ENCODE assay signal across 8 cellular contexts in the genomic region with DNA sequence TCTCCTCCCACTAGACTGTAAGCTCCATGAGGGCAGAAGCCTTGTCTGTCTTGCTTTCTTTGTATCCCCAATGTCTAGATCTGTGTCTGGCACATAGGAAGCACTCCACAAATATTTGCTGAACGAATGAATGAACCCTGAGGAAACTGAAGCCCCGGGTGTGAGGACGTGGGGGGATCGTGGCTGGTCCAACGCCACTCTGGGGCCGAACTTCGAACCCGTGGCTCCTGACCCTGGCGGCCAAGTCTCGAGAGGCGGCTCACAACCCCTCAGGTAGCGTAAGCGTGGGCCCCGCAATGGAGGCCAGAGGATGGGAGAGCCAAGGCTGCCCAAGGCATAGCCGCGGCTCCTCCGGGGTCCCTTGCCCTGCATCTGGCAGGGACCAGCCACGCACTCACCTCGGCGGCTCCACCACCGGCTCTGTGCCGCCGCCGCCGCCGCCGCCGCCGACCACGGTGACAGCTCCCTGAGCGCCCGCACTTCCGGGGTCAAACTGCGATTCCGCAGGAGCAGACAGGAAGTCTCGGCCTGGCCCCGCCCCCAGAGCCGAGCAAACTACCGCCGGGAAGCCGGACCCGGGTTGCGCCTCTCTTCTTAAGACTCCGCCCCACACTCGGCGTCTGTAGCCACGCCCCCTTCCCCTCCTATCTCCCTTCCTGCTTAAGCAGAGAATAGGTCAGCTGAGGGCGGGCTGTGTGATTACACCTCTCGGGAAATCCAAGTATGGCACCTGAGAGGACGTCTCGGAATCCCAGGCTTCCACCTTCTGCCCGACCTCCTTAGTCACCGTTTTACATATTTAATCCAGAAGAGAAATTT. TPM values are rescaled to one million over a fixed set of nuclear protein-coding genes. Genes with fewer than 3 reads are reported as not detected.
DNase-seq lines count a peak whose midpoint lies in the region; ATAC-seq, FAIRE-seq and TF ChIP-seq lines count a peak whose summit lies in the region.

A gene with protein sequence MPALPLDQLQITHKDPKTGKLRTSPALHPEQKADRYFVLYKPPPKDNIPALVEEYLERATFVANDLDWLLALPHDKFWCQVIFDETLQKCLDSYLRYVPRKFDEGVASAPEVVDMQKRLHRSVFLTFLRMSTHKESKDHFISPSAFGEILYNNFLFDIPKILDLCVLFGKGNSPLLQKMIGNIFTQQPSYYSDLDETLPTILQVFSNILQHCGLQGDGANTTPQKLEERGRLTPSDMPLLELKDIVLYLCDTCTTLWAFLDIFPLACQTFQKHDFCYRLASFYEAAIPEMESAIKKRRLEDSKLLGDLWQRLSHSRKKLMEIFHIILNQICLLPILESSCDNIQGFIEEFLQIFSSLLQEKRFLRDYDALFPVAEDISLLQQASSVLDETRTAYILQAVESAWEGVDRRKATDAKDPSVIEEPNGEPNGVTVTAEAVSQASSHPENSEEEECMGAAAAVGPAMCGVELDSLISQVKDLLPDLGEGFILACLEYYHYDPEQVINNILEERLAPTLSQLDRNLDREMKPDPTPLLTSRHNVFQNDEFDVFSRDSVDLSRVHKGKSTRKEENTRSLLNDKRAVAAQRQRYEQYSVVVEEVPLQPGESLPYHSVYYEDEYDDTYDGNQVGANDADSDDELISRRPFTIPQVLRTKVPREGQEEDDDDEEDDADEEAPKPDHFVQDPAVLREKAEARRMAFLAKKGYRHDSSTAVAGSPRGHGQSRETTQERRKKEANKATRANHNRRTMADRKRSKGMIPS (minus strand): TSS at position 495 of the 819 bp plus-strand sequence. CDS start 5,949 bp downstream, outside the sequence.

- H3K4me2 ChIP-seq in OCI-LY7 (ENCODE audit: low read length) = peak within 1 kb of the TSS; percentile 87
- H3K4me2 ChIP-seq in endothelial cell of umbilical vein (ENCODE audit: insufficient read depth, low read length) = peak within 1 kb of the TSS; percentile 96

- peak; percentile 88 for TF ChIP-seq POLR2A in endothelial cell of umbilical vein (IDR thresholded peaks at IDR 0.05; ENCODE audit: low read depth, low read length)

- H2AFZ ChIP-seq in OCI-LY7 (ENCODE audit: low read length) (peak within 1 kb of the TSS; percentile 96), endothelial cell of umbilical vein (ENCODE audit: low read depth, low read length) (peak within 1 kb of the TSS; percentile 80)

- H4K20me1 ChIP-seq in OCI-LY7 (ENCODE audit: insufficient read depth, low read length) (no peaks in the 10 kb centered on the region), endothelial cell of umbilical vein (replicated peaks; ENCODE audit: control insufficient read depth, extremely low read depth, insufficient read depth, low read length) (no peaks in the 10 kb centered on the region)

- no peak for TF ChIP-seq CTCF in D721Med (IDR thresholded peaks at IDR 0.05; ENCODE audit: insufficient read depth, missing control alignments)
- no peak for TF ChIP-seq CTCF in OCI-LY7 (conservative IDR thresholded peaks at IDR 0.05; ENCODE audit: low read length)
- TF ChIP-seq CTCF in endothelial cell of umbilical vein (IDR thresholded peaks at IDR 0.05; ENCODE audit: extremely low read depth in 1 of 2, insufficient read depth in 1 of 2, low read depth in 1 of 2, low read length in 2 of 2) = no peak

- H3K4me3 ChIP-seq in OCI-LY7 (ENCODE audit: low read depth, low read length, poor library complexity, severe bottlenecking) (peak within 1 kb of the TSS; percentile 99), endothelial cell of umbilical vein (replicated peaks in 1 of 3; ENCODE audit: insufficient read depth in 1 of 3, low read depth in 1 of 3, low read length in 3 of 3) (peak within 1 kb of the TSS; percentile 79 to 92 (median 86))

- H3K27ac ChIP-seq in OCI-LY7 (ENCODE audit: low read depth, low read length, poor library complexity, severe bottlenecking) = peak within 1 kb of the TSS; percentile 14
- peak within 1 kb of the TSS; percentile 63 for H3K27ac ChIP-seq in endothelial cell of umbilical vein (ENCODE audit: insufficient read depth, low read depth, low read length)

- BruUV-seq in OCI-LY7 (replicated peaks; lab: Mats Ljungman, UMichigan) (no TSS peak), endothelial cell of umbilical vein (replicated peaks; lab: Mats Ljungman, UMichigan) (no TSS peak)

- no peak for FAIRE-seq in D721Med (lab: Jason Lieb, UNC)
- peak; percentile 89 for FAIRE-seq in endothelial cell of umbilical vein (lab: Jason Lieb, UNC)

- CTCF ChIA-PET in OCI-LY7 (lab: Charles Lee; ENCODE audit: unreplicated experiment) = no interaction called here
- CTCF ChIA-PET in endothelial cell of umbilical vein (lab: Charles Lee) = interaction anchor here (1.9 kb wide), 1 partner anchor 167 kb away, joined by 7 read pairs; no protein-coding TSS in a partner anchor

- intact Hi-C loops in OCI-LY7 (cut with micrococcal nuclease; ENCODE audit: unreplicated experiment) = loop anchor here (2.0 to 10.0 kb wide), 3 partner anchors 45 to 167 kb away; partner anchors contain the start of genes MTMR3, UQCR10 and ZMAT5
- intact Hi-C loops in endothelial cell of umbilical vein (cut with micrococcal nuclease) = loop anchor here (1.0 to 5.0 kb wide), 2 partner anchors 45 to 154 kb away; partner anchors contain the start of gene MTMR3

- H3K4me1 ChIP-seq in OCI-LY7 (ENCODE audit: insufficient read depth, low read length, poor library complexity, severe bottlenecking) = peaks cover 19% of the 10 kb centered on the region
- peaks cover 15% of the 10 kb centered on the region for H3K4me1 ChIP-seq in endothelial cell of umbilical vein (ENCODE audit: control insufficient read depth, extremely low read depth, insufficient read depth, low read length)

- dilution Hi-C loops in endothelial cell of umbilical vein (cut with MboI; ENCODE audit: extremely low pct_ligation_motif_present, low sequenced_read_pairs) = no loop called here

- peak; percentile 91 for ATAC-seq in GM21526 (IDR thresholded peaks at IDR 0.05; ENCODE audit: low FRiP score, unreplicated experiment)

- H3K9me1 ChIP-seq in endothelial cell of umbilical vein (replicated peaks; ENCODE audit: control insufficient read depth, extremely low read depth, insufficient read depth, low read length) = no peaks in the 10 kb centered on the region

- peaks cover 13% of the 10 kb centered on the region; the same call in 1 of the 2 replicates for H3K36me3 ChIP-seq in OCI-LY7 (ENCODE audit: insufficient read depth, low read length)
- peaks cover 0 to 2% of the 10 kb centered on the region in 2 experiments for H3K36me3 ChIP-seq in endothelial cell of umbilical vein (ENCODE audit: control insufficient read depth in 2 of 2, extremely low read depth in 1 of 2, insufficient read depth in 2 of 2, low read length in 2 of 2)

- POLR2A ChIA-PET in OCI-LY7 (lab: Charles Lee) = interaction anchor here (0.5 to 1.3 kb wide), 2 partner anchors 65 to 82 kb away, joined by 3 to 7 read pairs; no protein-coding TSS in a partner anchor
- POLR2A ChIA-PET in endothelial cell of umbilical vein (lab: Charles Lee) = no interaction called here

- DNase-seq in D721Med (ENCODE audit: insufficient read length, low spot score) (peak; percentile 52), HuH-7.5 (ENCODE audit: low spot score) (peak; percentile 83), OCI-LY7 (ENCODE audit: low spot score) (peak; percentile 98), activated T-cell treated with anti-CD3 and anti-CD28 coated beads for 24 hours (ENCODE audit: low read depth) (peak; percentile 99), endothelial cell of umbilical vein (ENCODE audit: low read depth, low spot score) (peak; percentile 97), midbrain (lab: John Stamatoyannopoulos, UW) (peak; percentile 95)
- DNase-seq in stimulated activated CD8-positive, alpha-beta memory T cell treated with anti-CD3 and anti-CD28 coated beads, Interleukin-2, amount 100 ng/mL, for 1 hour (ENCODE audit: low read depth in 2 of 2) = peak; percentile 97 to 99

- H3K9me3 ChIP-seq in OCI-LY7 (ENCODE audit: low read length) = no peaks in the 10 kb centered on the region
- no peaks in the 10 kb centered on the region for H3K9me3 ChIP-seq in endothelial cell of umbilical vein (replicated peaks; ENCODE audit: control insufficient read depth, insufficient read depth, low read length)

- no peaks in the 10 kb centered on the region for H3K9me2 ChIP-seq in OCI-LY7 (ENCODE audit: insufficient read depth, low read length)

- H3K79me2 ChIP-seq in OCI-LY7 (ENCODE audit: insufficient read depth, low read depth, low read length) (peaks cover 13% of the 10 kb centered on the region; the same call in 1 of the 2 replicates), endothelial cell of umbilical vein (ENCODE audit: control insufficient read depth, insufficient read depth, low read length) (peaks cover 14% of the 10 kb centered on the region)

- H3K9ac ChIP-seq in endothelial cell of umbilical vein (replicated peaks; ENCODE audit: extremely low read depth, insufficient read depth, low read length) = peak within 1 kb of the TSS; percentile 65

- no peaks in the 10 kb centered on the region for H3K27me3 ChIP-seq in endothelial cell of umbilical vein (ENCODE audit: control insufficient read depth in 2 of 2, insufficient read depth in 2 of 2, low read length in 2 of 2)

TF ChIP-seq in endothelial cell of umbilical vein, 7 proteins besides CTCF, POLR2A, EP300 and RAD21:
- TF ChIP-seq EZH2 (IDR thresholded peaks at IDR 0.05; ENCODE audit: borderline replicate concordance, low read depth, low read length, severe bottlenecking) = no peak
- TF ChIP-seq POLR2AphosphoS5 (IDR thresholded peaks at IDR 0.05; ENCODE audit: insufficient read depth, low read depth, low read length) = peak; percentile 78

RNA-seq across cellular contexts. Expression of the gene that starts here (rescaled TPM):
- total RNA-seq in OCI-LY7 (2014; rRNA removed; shearing (Covaris generic)) = 40.2 and 44.1 TPM in 2 replicates
- total RNA-seq in OCI-LY7 (2022) (68.8 and 75.0 TPM in 2 replicates), endothelial cell of umbilical vein (60.4 and 60.7 TPM in 2 replicates)
- 43.6 and 51.8 TPM in 2 replicates for polyA plus RNA-seq in endothelial cell of umbilical vein
- 40.6 and 45.1 TPM in 2 replicates for polyA plus RNA-seq in endothelial cell of umbilical vein (2011; cell fraction: cytosol; rRNA removed)
- polyA plus RNA-seq in endothelial cell of umbilical vein (2011; cell fraction: nucleus; rRNA removed) = 78.3 and 83.7 TPM in 2 replicates
- polyA plus RNA-seq in endothelial cell of umbilical vein (2012) = 47.4 and 50.7 TPM in 2 replicates
- polyA minus RNA-seq in endothelial cell of umbilical vein = 69.9 and 72.5 TPM in 2 replicates
- polyA minus RNA-seq in endothelial cell of umbilical vein (2011; cell fraction: cytosol; rRNA and poly(A)+ RNA removed) = 17.8 TPM
- polyA minus RNA-seq in endothelial cell of umbilical vein (2011; cell fraction: nucleus; rRNA and poly(A)+ RNA removed) = 59.7 and 72.2 TPM in 2 replicates

Comparison
In these comparisons a context has a peak if more than half of its experiments do, and no peak if none do; other contexts are left out.
1. Peak in every context shown above with its lines: DNase-seq, ATAC-seq, H3K4me3 ChIP-seq and H3K27ac ChIP-seq.